ENCODE assay signal across 10 cellular contexts in the genomic region with DNA sequence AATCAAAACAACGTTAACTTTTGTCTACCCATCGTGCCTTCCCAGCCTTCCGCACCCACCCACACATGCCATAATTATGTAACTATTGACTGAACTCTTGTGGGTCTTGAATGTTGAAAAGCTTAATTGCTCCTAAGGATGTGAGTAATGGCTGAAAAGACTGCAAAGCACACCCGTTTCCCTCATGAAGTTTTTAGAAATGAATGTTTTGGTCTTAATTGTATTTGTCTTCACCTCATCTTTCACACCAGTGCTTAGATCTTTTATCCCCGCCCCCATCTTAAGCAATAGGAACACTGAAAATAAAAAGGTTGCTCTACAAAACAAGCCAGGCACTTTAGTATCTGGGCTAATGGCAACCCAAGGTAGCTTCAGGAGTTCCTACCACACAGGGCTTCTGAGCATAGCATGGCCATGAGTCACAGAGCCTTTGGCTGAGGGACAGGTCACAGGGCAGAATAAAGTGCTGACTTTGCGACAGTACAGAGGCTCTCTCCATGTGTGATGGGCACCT.
DNase-seq lines count a peak whose midpoint lies in the region; ATAC-seq, FAIRE-seq and TF ChIP-seq lines count a peak whose summit lies in the region.
"Had no signal": no experiment of that assay in that cellular context is flagged by ENCODE, and none has a peak within 500 bp of the region (broad histone marks: within the 10 kb centered on the region; RNA-seq: fewer than 3 reads in every experiment).

No MANE protein-coding gene starts in this region.

- peaks cover 6% of the 10 kb centered on the region for H3F3A ChIP-seq in PC-3 (ENCODE audit: low read length, unreplicated experiment)

- H3K4me2 ChIP-seq in PC-3 (ENCODE audit: low read length): peak overlapping the region; percentile 64

- H3K27ac Mint-ChIP-seq in T-cell: no peak overlapping the region

- DNase-seq in H54 (ENCODE audit: insufficient read length, low spot score): peak; percentile 72
- peak; percentile 100 for DNase-seq in PC-3
- no peak for DNase-seq in epithelial cell of prostate (ENCODE audit: low read depth, low spot score)
- peak; percentile 95 for DNase-seq in renal cortical epithelial cell (ENCODE audit: low read depth)
- DNase-seq in stimulated activated naive CD4-positive, alpha-beta T cell treated with Interleukin-2 at 50 U/mL for 16 hours (lab: John Stamatoyannopoulos, UW): no peak
- no peak for DNase-seq in D721Med (ENCODE audit: insufficient read length, low spot score)
- no peak for DNase-seq in T-cell
- DNase-seq: anterior cingulate cortex, NCI-H774 had no signal

- no peak overlapping the region for H3K4me3 Mint-ChIP-seq in T-cell
- H3K4me3 Mint-ChIP-seq: neural crest cell had no signal

- no peak overlapping the region for H3K9ac ChIP-seq in PC-3 (ENCODE audit: low read length)

- H3K79me2 ChIP-seq in PC-3 (ENCODE audit: low read length): no peaks in the 10 kb centered on the region

- POLR2A ChIA-PET in PC-3 (lab: Charles Lee; ENCODE audit: unreplicated experiment) (interaction anchor here (0.6 kb wide), 2 partner anchors 17 to 790 kb away, joined by 3 to 7 read pairs; no protein-coding TSS in a partner anchor), T-cell (lab: Charles Lee) (no interaction called here)

- BruUV-seq in PC-3 (replicated peaks; lab: Mats Ljungman, UMichigan): no TSS peak

- intact Hi-C loops in PC-3 (cut with micrococcal nuclease): loop anchor here (1.0 to 10.0 kb wide), 4 partner anchors 61 to 789 kb away; no protein-coding TSS in a partner anchor

- H3K9me3 Mint-ChIP-seq in T-cell: no peaks in the 10 kb centered on the region
- H3K9me3 Mint-ChIP-seq: neural crest cell had no signal

- no peaks in the 10 kb centered on the region for H3K36me3 ChIP-seq in PC-3 (ENCODE audit: low read depth, low read length)

- CTCF ChIA-PET in PC-3 (lab: Charles Lee): interaction anchor here (1.0 kb wide), 1 partner anchor 514 kb away, joined by 4 read pairs; no protein-coding TSS in a partner anchor
- CTCF ChIA-PET in T-cell (lab: Charles Lee): no interaction called here

- H3K27me3 ChIP-seq in PC-3 (ENCODE audit: low read length): no peaks in the 10 kb centered on the region

- FAIRE-seq in H54 (lab: Jason Lieb, UNC): peak; percentile 94
- no peak for FAIRE-seq in D721Med (lab: Jason Lieb, UNC)

- TF ChIP-seq POLR2A in H54 (IDR thresholded peaks at IDR 0.05; ENCODE audit: low read depth, low read length): no peak

- H3K4me1 ChIP-seq in PC-3 (ENCODE audit: insufficient read depth, low read length): peaks cover 33% of the 10 kb centered on the region

- peak; percentile 97 for ATAC-seq in PC-3
- no peak for ATAC-seq in T-cell (replicated peaks in 1 of 4)

- no peaks in the 10 kb centered on the region for H3K27me3 Mint-ChIP-seq in T-cell

- peaks cover 19 to 26% (median 25%) of the 10 kb centered on the region in 3 donors for H3K4me1 Mint-ChIP-seq in T-cell

- H3K9me3 ChIP-seq in PC-3 (ENCODE audit: low read length): no peaks in the 10 kb centered on the region

- peak overlapping the region; percentile 64 for H2AFZ ChIP-seq in PC-3 (ENCODE audit: low read length)

- H3K9me2 ChIP-seq in PC-3 (replicated peaks; ENCODE audit: low read length): no peaks in the 10 kb centered on the region

- peak overlapping the region; percentile 6; the same call in 1 of the 2 replicates for H3K4me3 ChIP-seq in PC-3 (ENCODE audit: low read length)

- no peaks in the 10 kb centered on the region for H4K20me1 ChIP-seq in PC-3 (ENCODE audit: low read length)

- peak overlapping the region; percentile 55 for H3K27ac ChIP-seq in PC-3 (ENCODE audit: low read length)
- H3K27ac ChIP-seq in epithelial cell of prostate: peak overlapping the region; percentile 24

- TF ChIP-seq CTCF in PC-3 (conservative IDR thresholded peaks at IDR 0.05; ENCODE audit: low read depth, low read length) (no peak), D721Med (IDR thresholded peaks at IDR 0.05; ENCODE audit: insufficient read depth, missing control alignments) (no peak)

- H3K36me3 Mint-ChIP-seq in T-cell: no peaks in the 10 kb centered on the region

Comparison
In these comparisons a context has a peak if more than half of its experiments do, and no peak if none do; other contexts are left out.
1. DNase-seq: peak in H54 (single experiment), PC-3 (single experiment) and renal cortical epithelial cell (single experiment); none in epithelial cell of prostate (single experiment), stimulated activated naive CD4-positive, alpha-beta T cell treated with Interleukin-2 at 50 U/mL for 16 hours (single experiment), D721Med (single experiment) and T-cell (0 of 34).